In genomic region chr1:32817815-32818786, GRCh38 we compare ENCODE assay signal across 9 cellular contexts. TPM values are rescaled to one million over a fixed set of nuclear protein-coding genes. Genes with fewer than 3 reads are reported as not detected.
DNase-seq lines count a peak whose midpoint lies in the region; ATAC-seq and TF ChIP-seq lines count a peak whose summit lies in the region.
"Had no signal": no experiment of that assay in that cellular context is flagged by ENCODE, and none has a peak within 500 bp of the region (broad histone marks: within the 10 kb centered on the region; RNA-seq: fewer than 3 reads in every experiment).

No MANE protein-coding gene starts in this region.

- peak overlapping the region; percentile 69 for H3K4me3 ChIP-seq in BJ (ENCODE audit: low read depth, low read length)

- DNase-seq in BJ (ENCODE audit: low read depth) (no peak), NCI-H69 (lab: John Stamatoyannopoulos, UW) (peak; percentile 83), epithelial cell of prostate (ENCODE audit: low read depth, low spot score) (no peak), mesenteric fat pad (ENCODE audit: low spot score) (peak; percentile 93), stromal cell of bone marrow (ENCODE audit: low read depth) (peak; percentile 20)
- peak; percentile 72 for DNase-seq in activated CD8-positive, alpha-beta memory T cell treated with anti-CD3 and anti-CD28 coated beads, Interleukin-2, amount 50 U/mL, for 48 hours

- 0 out of 2 replicates have a peak, but pooled peaks have one; percentile 15 for TF ChIP-seq CTCF in BJ (IDR thresholded peaks at IDR 0.05; ENCODE audit: insufficient read depth, low read depth, low read length)

- H3K27me3 ChIP-seq in BJ (ENCODE audit: control insufficient read depth, insufficient read depth, low read length), result no peaks in the 10 kb centered on the region

- peak overlapping the region; percentile 97 for H3K27ac ChIP-seq in epithelial cell of prostate

- ATAC-seq in GM19351 (IDR thresholded peaks at IDR 0.05; ENCODE audit: unreplicated experiment), result peak; percentile 5
- ATAC-seq in HG03565 (IDR thresholded peaks at IDR 0.05; ENCODE audit: unreplicated experiment), result peak; percentile 10

- CTCF ChIA-PET in BJ (lab: Yijun Ruan, JAX), result interaction anchor here (0.7 kb wide), 1 partner anchor 23 kb away, joined by 3 read pairs; no protein-coding TSS in a partner anchor

- H3K36me3 ChIP-seq in BJ (ENCODE audit: control insufficient read depth, insufficient read depth, low read length), result peaks cover 2% of the 10 kb centered on the region; the same call in 1 of the 2 replicates

- POLR2A ChIA-PET in BJ (lab: Charles Lee), result no interaction called here

RNA-seq across cellular contexts. Expression of gene S100PBP, which starts 0.6 kb away (rescaled TPM):
- 20.7 and 31.8 TPM in 2 replicates for polyA plus RNA-seq in BJ (2011; rRNA removed)
- polyA minus RNA-seq in BJ (2011; rRNA and poly(A)+ RNA removed), result 16.8 and 24.8 TPM in 2 replicates
- total RNA-seq in mesenteric fat pad, result 25.0 TPM

RNA-seq across cellular contexts. Expression of gene YARS1, which starts 0.9 kb away (rescaled TPM):
- polyA plus RNA-seq in BJ (2011; rRNA removed), result 71.8 and 75.3 TPM in 2 replicates
- polyA minus RNA-seq in BJ (2011; rRNA and poly(A)+ RNA removed), result 76.8 and 78.8 TPM in 2 replicates
- total RNA-seq in mesenteric fat pad, result 125 TPM

RNA-seq across cellular contexts. Expression of gene FNDC5, which starts 52.6 kb away (rescaled TPM):
- 1.1 and 1.2 TPM in 2 replicates for polyA plus RNA-seq in BJ (2011; rRNA removed)
- 0.57 TPM in 2 replicates for polyA minus RNA-seq in BJ (2011; rRNA and poly(A)+ RNA removed)
- total RNA-seq in mesenteric fat pad, result 0.96 TPM
- total RNA-seq: T-helper 2 cell treated with Interferon-gamma antibody and Interleukin-4, amounts not matched to agents 100 ng/mL and 5 ng/mL, for 36 hours had no signal

Comparison
In these comparisons a context has a peak if more than half of its experiments do, and no peak if none do; other contexts are left out.
1. DNase-seq: peak in NCI-H69 (single experiment), activated CD8-positive, alpha-beta memory T cell treated with anti-CD3 and anti-CD28 coated beads, Interleukin-2, amount 50 U/mL, for 48 hours (single experiment), mesenteric fat pad (single experiment) and stromal cell of bone marrow (single experiment); none in BJ (single experiment) and epithelial cell of prostate (single experiment).